9 cellular contexts compared by ENCODE assay signal in the genomic region with DNA sequence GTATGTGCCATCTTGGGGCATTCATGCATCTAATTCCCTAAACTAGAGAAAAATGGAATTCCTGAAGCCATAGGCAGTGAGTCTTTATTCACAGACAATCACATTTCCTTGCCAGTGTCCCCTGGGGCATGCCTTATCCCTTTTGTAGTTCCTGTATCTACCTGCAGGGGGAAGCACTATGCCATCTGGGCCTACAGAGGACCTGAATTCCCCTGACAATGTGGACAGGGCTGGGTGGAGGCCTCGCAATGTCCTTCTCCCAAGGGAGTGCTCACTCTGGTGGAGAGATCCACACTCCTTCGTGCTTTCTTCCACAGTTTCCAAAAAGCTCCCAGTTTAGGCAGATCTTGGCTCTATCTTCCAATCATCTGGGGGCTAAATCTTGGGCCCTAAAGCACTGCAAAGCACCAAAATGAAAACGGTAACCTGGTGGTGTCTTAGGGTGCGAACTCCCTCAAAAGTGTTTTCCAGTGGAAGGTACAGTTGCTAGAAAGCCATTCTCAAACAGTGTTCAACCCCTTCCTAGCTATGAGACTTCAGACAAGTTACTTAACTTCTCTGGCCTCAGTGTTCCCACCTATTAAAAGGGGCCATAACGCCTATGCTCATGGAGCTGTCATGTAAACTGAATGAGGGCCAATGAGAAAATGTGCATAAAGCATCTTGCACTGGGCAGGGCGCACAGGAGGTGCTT. TPM values are rescaled to one million over a fixed set of nuclear protein-coding genes. Genes with fewer than 3 reads are reported as not detected.
DNase-seq lines count a peak whose midpoint lies in the region; ATAC-seq and TF ChIP-seq lines count a peak whose summit lies in the region.
"Had no signal": no experiment of that assay in that cellular context is flagged by ENCODE, and none has a peak within 500 bp of the region (broad histone marks: within the 10 kb centered on the region; RNA-seq: fewer than 3 reads in every experiment).

No MANE protein-coding gene starts in this region.

- WGBS in tibial nerve, 2 donors = 69 to 78% methylated on average over 6 of the region's 6 CpGs

- H3K36me3 ChIP-seq in BE2C (no peaks in the 10 kb centered on the region), NT2/D1 (ENCODE audit: insufficient read depth, insufficient read length, low read length) (no peaks in the 10 kb centered on the region), tibial nerve (no peaks in the 10 kb centered on the region)

- H3K36me3 Mint-ChIP-seq in natural killer cell = no peaks in the 10 kb centered on the region

- H3K9me3 ChIP-seq in BE2C = no peaks in the 10 kb centered on the region
- H3K9me3 ChIP-seq in NT2/D1 (ENCODE audit: insufficient read depth, low read length) = no peaks in the 10 kb centered on the region
- no peaks in the 10 kb centered on the region for H3K9me3 ChIP-seq in tibial nerve

- TF ChIP-seq POLR2A in tibial nerve (IDR thresholded peaks at IDR 0.05) = no peak

- H3K4me1 ChIP-seq in BE2C (no peaks in the 10 kb centered on the region), NT2/D1 (ENCODE audit: insufficient read depth, insufficient read length) (peaks cover 3% of the 10 kb centered on the region), tibial nerve (no peaks in the 10 kb centered on the region)

- H3K4me3 Mint-ChIP-seq in natural killer cell = no peak overlapping the region
- H3K4me3 Mint-ChIP-seq: stimulated activated naive CD8-positive, alpha-beta T cell treated with anti-CD3 and anti-CD28 coated beads, Interleukin-15, Interleukin-2, amounts not matched to agents 100 ng/mL and 50 ng/mL, for 24 hours had no signal

- TF ChIP-seq CTCF in BE2C (IDR thresholded peaks at IDR 0.05; ENCODE audit: low read depth, low read length) (peak; percentile 90), natural killer cell (IDR thresholded peaks at IDR 0.05) (peak; percentile 84), tibial nerve (IDR thresholded peaks at IDR 0.05) (peak; percentile 57 to 74 (median 60))

- ATAC-seq in GM18909 (IDR thresholded peaks at IDR 0.05; ENCODE audit: poor library complexity, unreplicated experiment) = peak; percentile 76
- peak; percentile 80 for ATAC-seq in esophagus mucosa
- ATAC-seq in natural killer cell = peak; percentile 84 to 88 (median 85)

- H3K27me3 ChIP-seq in BE2C = peaks cover 20% of the 10 kb centered on the region
- no peaks in the 10 kb centered on the region for H3K27me3 ChIP-seq in NT2/D1 (ENCODE audit: insufficient read depth, insufficient read length)
- H3K27me3 ChIP-seq in tibial nerve = no peaks in the 10 kb centered on the region

- H3K4me3 ChIP-seq in BE2C (ENCODE audit: low read depth, low read length) = no peak overlapping the region
- H3K4me3 ChIP-seq in NT2/D1 (ENCODE audit: insufficient read length, low read depth) = no peak overlapping the region
- no peak overlapping the region for H3K4me3 ChIP-seq in tibial nerve

- H3K9ac ChIP-seq in NT2/D1 (ENCODE audit: insufficient read length, low read depth) = no peak overlapping the region

- peak overlapping the region in 1 of 2 donors; percentile 50 for H3K27ac Mint-ChIP-seq in natural killer cell
- H3K27ac Mint-ChIP-seq: stimulated activated naive CD8-positive, alpha-beta T cell treated with anti-CD3 and anti-CD28 coated beads, Interleukin-15, Interleukin-2, amounts not matched to agents 100 ng/mL and 50 ng/mL, for 24 hours had no signal

- no peaks in the 10 kb centered on the region for H3K9me3 Mint-ChIP-seq in natural killer cell
- H3K9me3 Mint-ChIP-seq: stimulated activated naive CD8-positive, alpha-beta T cell treated with anti-CD3 and anti-CD28 coated beads, Interleukin-15, Interleukin-2, amounts not matched to agents 100 ng/mL and 50 ng/mL, for 24 hours had no signal

- no peak for TF ChIP-seq EP300 in tibial nerve (IDR thresholded peaks at IDR 0.05)

- intact Hi-C loops in natural killer cell (cut with micrococcal nuclease) = loop anchor here (1.0 to 5.0 kb wide), 4 partner anchors 20 to 166 kb away; partner anchors contain the start of gene ATP6V1G1

- peaks cover 0 to 14% of the 10 kb centered on the region in 2 donors for H3K4me1 Mint-ChIP-seq in natural killer cell

- peaks cover 0 to 4% of the 10 kb centered on the region in 2 donors for H3K27me3 Mint-ChIP-seq in natural killer cell (ENCODE audit: low read depth in 2 of 2)
- H3K27me3 Mint-ChIP-seq: stimulated activated naive CD8-positive, alpha-beta T cell treated with anti-CD3 and anti-CD28 coated beads, Interleukin-15, Interleukin-2, amounts not matched to agents 100 ng/mL and 50 ng/mL, for 24 hours had no signal

- peak; percentile 68 for DNase-seq in BE2C
- peak; percentile 65 for DNase-seq in HK-2 (ENCODE audit: unreplicated experiment)
- peak; percentile 71 for DNase-seq in NT2/D1 (ENCODE audit: low read depth, low spot score)
- DNase-seq in activated T-cell treated with anti-CD3 and anti-CD28 coated beads for 1 hour (ENCODE audit: low read depth) = peak; percentile 39
- peak; percentile 38 for DNase-seq in natural killer cell
- DNase-seq in tibial nerve (ENCODE audit: low spot score in 2 of 2) = peak in 1 of 2 donors; percentile 73

- H3K27ac ChIP-seq in tibial nerve = no peak overlapping the region

RNA-seq across cellular contexts. Expression of gene WHRN, which starts 17.5 kb away (rescaled TPM):
- 0.20 TPM for polyA plus RNA-seq in BE2C (2012; ENCODE audit: insufficient read depth, insufficient read length, low read depth)
- total RNA-seq in esophagus mucosa (3.4 TPM), natural killer cell (10 to 100 TPM; 29.8 to 90.6 (median 36.8) TPM), tibial nerve (10 to 100 TPM in 1 of 4 donors, 1 to 10 TPM in 3; 3.7 to 13.2 (median 6.0) TPM)
